17 cellular contexts compared by ENCODE assay signal in genomic region chr6:12577124-12577845, GRCh38.
DNase-seq lines count a peak whose midpoint lies in the region; ATAC-seq and TF ChIP-seq lines count a peak whose summit lies in the region.
"Had no signal": no experiment of that assay in that cellular context is flagged by ENCODE, and none has a peak within 500 bp of the region (broad histone marks: within the 10 kb centered on the region; RNA-seq: fewer than 3 reads in every experiment).

No MANE protein-coding gene starts in this region.

- no peaks in the 10 kb centered on the region for H3K36me3 Mint-ChIP-seq in type B pancreatic cell
- H3K36me3 Mint-ChIP-seq in activated CD4-positive, alpha-beta T cell treated with anti-CD3 and anti-CD28 coated beads, Interleukin-2, amount 10 ng/mL, durations not matched to agents 7 days and 5 days (ENCODE audit: low read depth) = no peaks in the 10 kb centered on the region
- H3K36me3 Mint-ChIP-seq: CD14-positive monocyte, T-cell had no signal

- TF ChIP-seq CTCF in Panc1 (IDR thresholded peaks at IDR 0.05) (no peak), cardiac fibroblast (IDR thresholded peaks at IDR 0.05; ENCODE audit: low read depth, low read length) (no peak), type B pancreatic cell (conservative IDR thresholded peaks at IDR 0.05) (no peak), mucosa of descending colon (IDR thresholded peaks at IDR 0.05) (no peak)

- peak overlapping the region; percentile 20 for H3K4me3 Mint-ChIP-seq in type B pancreatic cell
- H3K4me3 Mint-ChIP-seq in activated CD4-positive, alpha-beta T cell treated with anti-CD3 and anti-CD28 coated beads, Interleukin-2, amount 10 ng/mL, durations not matched to agents 7 days and 5 days = no peak overlapping the region
- H3K4me3 Mint-ChIP-seq: CD14-positive monocyte, T-cell had no signal

- ATAC-seq in Panc1 (no peak), HG03139 (IDR thresholded peaks at IDR 0.05; ENCODE audit: unreplicated experiment) (no peak), mucosa of descending colon (no peak)
- ATAC-seq: pancreas, T-cell had no signal

- H3K27ac ChIP-seq in Panc1 (ENCODE audit: low read length) = 0 out of 2 replicates have a peak overlapping the region, but pooled peaks have one; percentile 50
- H3K27ac ChIP-seq: pancreas, testis had no signal

- H3K4me1 Mint-ChIP-seq in type B pancreatic cell (ENCODE audit: unreplicated experiment) = peaks cover 27% of the 10 kb centered on the region
- H3K4me1 Mint-ChIP-seq in activated CD4-positive, alpha-beta T cell treated with anti-CD3 and anti-CD28 coated beads, Interleukin-2, amount 10 ng/mL, durations not matched to agents 7 days and 5 days = no peaks in the 10 kb centered on the region
- H3K4me1 Mint-ChIP-seq: CD14-positive monocyte, T-cell had no signal

- peaks cover 7% of the 10 kb centered on the region; the same call in 1 of the 2 replicates for H3K4me1 ChIP-seq in Panc1 (ENCODE audit: control insufficient read depth, insufficient read depth, low read length)
- H3K4me1 ChIP-seq in mucosa of descending colon (ENCODE audit: low read depth) = no peaks in the 10 kb centered on the region
- H3K4me1 ChIP-seq: pancreas, testis had no signal

- no peaks in the 10 kb centered on the region for H3K27me3 ChIP-seq in Panc1 (ENCODE audit: control insufficient read depth, insufficient read depth, low read length)
- H3K27me3 ChIP-seq: esophagus squamous epithelium, pancreas, testis had no signal

- H3K9me3 ChIP-seq in Panc1 (ENCODE audit: control insufficient read depth, insufficient read depth, low read depth, low read length) (no peaks in the 10 kb centered on the region), mucosa of descending colon (no peaks in the 10 kb centered on the region)
- H3K9me3 ChIP-seq: esophagus squamous epithelium, pancreas, testis had no signal

- H3K36me3 ChIP-seq in Panc1 (ENCODE audit: control insufficient read depth, insufficient read depth, low read length) = no peaks in the 10 kb centered on the region
- no peaks in the 10 kb centered on the region for H3K36me3 ChIP-seq in mucosa of descending colon (ENCODE audit: low read depth)
- H3K36me3 ChIP-seq: esophagus squamous epithelium, pancreas had no signal

- no peaks in the 10 kb centered on the region for H3K9me3 Mint-ChIP-seq in type B pancreatic cell
- H3K9me3 Mint-ChIP-seq in activated CD4-positive, alpha-beta T cell treated with anti-CD3 and anti-CD28 coated beads, Interleukin-2, amount 10 ng/mL, durations not matched to agents 7 days and 5 days = no peaks in the 10 kb centered on the region
- H3K9me3 Mint-ChIP-seq: CD14-positive monocyte, T-cell had no signal

- CTCF ChIA-PET in Panc1 (lab: Charles Lee) = no interaction called here
- CTCF ChIA-PET in activated CD4-positive, alpha-beta T cell treated with anti-CD3 and anti-CD28 coated beads, Interleukin-2, amount 10 ng/mL, durations not matched to agents 7 days and 5 days (lab: Charles Lee) = interaction anchor here (0.5 kb wide), 1 partner anchor 62 kb away, joined by 3 read pairs; no protein-coding TSS in a partner anchor

- POLR2A ChIA-PET in Panc1 (lab: Charles Lee) = no interaction called here
- POLR2A ChIA-PET in activated CD4-positive, alpha-beta T cell treated with anti-CD3 and anti-CD28 coated beads, Interleukin-2, amount 10 ng/mL, durations not matched to agents 7 days and 5 days (lab: Charles Lee) = no interaction called here

- H3K27me3 Mint-ChIP-seq in type B pancreatic cell = no peaks in the 10 kb centered on the region
- peaks cover 2% of the 10 kb centered on the region for H3K27me3 Mint-ChIP-seq in activated CD4-positive, alpha-beta T cell treated with anti-CD3 and anti-CD28 coated beads, Interleukin-2, amount 10 ng/mL, durations not matched to agents 7 days and 5 days
- H3K27me3 Mint-ChIP-seq: T-cell had no signal

- DNase-seq in Panc1 (ENCODE audit: low read depth, low spot score) (no peak), cardiac fibroblast (ENCODE audit: low read depth in 2 of 2) (peak; percentile 28 to 64), iris pigment epithelial cell (ENCODE audit: low read depth) (peak; percentile 75), type B pancreatic cell (ENCODE audit: extremely low spot score, unreplicated experiment) (no peak), mucosa of descending colon (no peak)
- DNase-seq in activated CD4-positive, alpha-beta T cell treated with anti-CD3 and anti-CD28 coated beads, Interleukin-2, amount 10 ng/mL, durations not matched to agents 7 days and 5 days = no peak
- DNase-seq: activated CD4-positive, CD25-positive, alpha-beta regulatory T cell; activated naive CD4-positive, alpha-beta T cell; esophagus squamous epithelium; NCI-H187 treated with DMSO at 0.1 percent for 48 hours; NCI-H524; pancreas; stimulated activated CD4-positive, alpha-beta T cell treated with anti-CD3 and anti-CD28 coated beads, Interleukin-15, amount 100 ng/mL, for 24 hours; T-cell; testis had no signal

- peak overlapping the region; percentile 93 for H3K27ac Mint-ChIP-seq in type B pancreatic cell
- H3K27ac Mint-ChIP-seq in activated CD4-positive, alpha-beta T cell treated with anti-CD3 and anti-CD28 coated beads, Interleukin-2, amount 10 ng/mL, durations not matched to agents 7 days and 5 days = no peak overlapping the region
- H3K27ac Mint-ChIP-seq: CD14-positive monocyte, T-cell had no signal

- intact Hi-C loops in Panc1 (cut with micrococcal nuclease; ENCODE audit: unreplicated experiment) = no loop called here
- intact Hi-C loops in mucosa of descending colon (cut with DNase I, micrococcal nuclease) = no loop called here

- BruUV-seq in Panc1 (replicated peaks; lab: Mats Ljungman, UMichigan) = no TSS peak

- in situ Hi-C loops in Panc1 (cut with HindIII; ENCODE audit: low pct_unique_long_range_greater_than_20kb, low sequenced_read_pairs) = no loop called here

- H3K4me3 ChIP-seq in Panc1 (ENCODE audit: low read depth in 2 of 2, low read length in 2 of 2) = no peak overlapping the region
- no peak overlapping the region for H3K4me3 ChIP-seq in cardiac fibroblast (replicated peaks in 1 of 2; ENCODE audit: low read depth in 2 of 2, low read length in 2 of 2)
- H3K4me3 ChIP-seq in mucosa of descending colon = no peak overlapping the region
- H3K4me3 ChIP-seq: esophagus squamous epithelium, pancreas, testis had no signal

Comparison
In these comparisons a context has a peak if more than half of its experiments do, and no peak if none do; other contexts are left out.
1. DNase-seq: peak in cardiac fibroblast (2 of 2) and iris pigment epithelial cell (single experiment); none in Panc1 (single experiment), type B pancreatic cell (single experiment), activated CD4-positive, alpha-beta T cell treated with anti-CD3 and anti-CD28 coated beads, Interleukin-2, amount 10 ng/mL, durations not matched to agents 7 days and 5 days (single experiment) and mucosa of descending colon (0 of 3).